10 cellular contexts compared by ENCODE assay signal in the genomic region with DNA sequence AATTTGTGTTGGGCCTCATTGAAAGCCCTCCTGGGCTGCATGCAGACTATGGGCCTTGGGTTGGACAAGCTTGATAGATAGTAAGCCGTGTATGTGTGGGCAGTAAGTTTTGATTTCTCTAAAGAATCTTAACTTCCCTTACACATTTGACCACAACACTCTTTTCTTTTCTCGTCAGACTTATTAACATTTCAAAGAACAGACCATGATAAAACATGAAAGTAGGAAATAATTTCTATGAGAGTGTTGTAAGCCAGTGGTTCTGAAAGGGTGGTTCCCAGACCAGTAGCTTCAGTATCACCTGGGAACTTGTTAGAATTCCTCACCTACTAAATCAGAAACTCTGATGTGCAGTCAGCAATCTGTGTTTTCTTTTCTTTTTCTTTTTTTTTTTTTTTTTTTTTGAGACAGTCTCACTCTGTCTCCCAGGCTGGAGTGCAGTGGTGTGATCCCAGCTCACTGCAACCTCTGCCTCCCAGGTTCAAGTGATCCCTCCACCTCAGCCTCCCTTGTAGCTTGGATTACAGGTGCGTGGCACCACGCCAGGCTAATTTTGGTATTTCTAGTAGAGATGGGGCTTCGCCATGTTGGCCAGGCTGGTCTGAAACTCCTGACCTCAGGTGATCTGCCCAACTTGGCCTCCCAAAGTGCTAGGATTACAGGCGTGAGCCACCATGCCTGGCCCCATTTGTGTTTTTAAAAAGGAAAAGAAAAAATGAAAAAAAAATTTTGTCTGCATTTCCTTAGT. TPM values are rescaled to one million over a fixed set of nuclear protein-coding genes. Genes with fewer than 3 reads are reported as not detected.
DNase-seq lines count a peak whose midpoint lies in the region; ATAC-seq and TF ChIP-seq lines count a peak whose summit lies in the region.
"Had no signal": no experiment of that assay in that cellular context is flagged by ENCODE, and none has a peak within 500 bp of the region (broad histone marks: within the 10 kb centered on the region; RNA-seq: fewer than 3 reads in every experiment).

No MANE protein-coding gene starts in this region.

- no peak overlapping the region for H3K4me3 Mint-ChIP-seq in GM23338

- no peaks in the 10 kb centered on the region for H3K4me1 Mint-ChIP-seq in GM23338

- no peaks in the 10 kb centered on the region for H3K79me2 ChIP-seq in GM23338 (replicated peaks; ENCODE audit: insufficient read depth)

- H3K4me2 ChIP-seq in GM23338, result no peak overlapping the region

- H3K27me3 ChIP-seq in GM23338 (ENCODE audit: insufficient read depth), result no peaks in the 10 kb centered on the region

- H2AFZ ChIP-seq in GM23338, result no peak overlapping the region

- no peaks in the 10 kb centered on the region; the same call in 1 of the 2 replicates for H3K9me2 ChIP-seq in GM23338 (ENCODE audit: insufficient read depth)

- peak; percentile 21 for DNase-seq in stimulated activated CD4-positive, alpha-beta T cell treated with anti-CD3 and anti-CD28 coated beads, Interleukin-1b, Interleukin-23, amount 100 ng/mL, for 48 hours
- DNase-seq in stimulated activated CD4-positive, alpha-beta T cell treated with anti-CD3 and anti-CD28 coated beads, Interleukin-4, amount 100 ng/mL, for 1 hour, result no peak
- no peak for DNase-seq in stimulated activated naive CD8-positive, alpha-beta T cell treated with anti-CD3 and anti-CD28 coated beads, Interleukin-15, Interleukin-2, amounts not matched to agents 100 U/mL and 50 U/mL, for 24 hours
- DNase-seq in GM23338 (ENCODE audit: low spot score) (no peak), NCI-H2196 treated with DMSO at 0.1 percent for 48 hours (lab: John Stamatoyannopoulos, UW; ENCODE audit: unreplicated experiment) (no peak), NCI-H748 (lab: John Stamatoyannopoulos, UW; ENCODE audit: unreplicated experiment) (no peak)
- DNase-seq: AML-193, amygdala had no signal

- peak; percentile 57 for ATAC-seq in GM21825 (IDR thresholded peaks at IDR 0.05; ENCODE audit: unreplicated experiment)
- ATAC-seq in HG03439 (IDR thresholded peaks at IDR 0.05; ENCODE audit: unreplicated experiment), result peak; percentile 73
- ATAC-seq in stimulated activated naive CD8-positive, alpha-beta T cell treated with anti-CD3 and anti-CD28 coated beads, Interleukin-15, Interleukin-2, amounts not matched to agents 100 U/mL and 50 U/mL, for 24 hours, result peak; percentile 63
- no peak for ATAC-seq in GM23338

- no peak overlapping the region for H3K4me3 ChIP-seq in GM23338

- TF ChIP-seq CTCF in GM23338 (conservative IDR thresholded peaks at IDR 0.05; ENCODE audit: low read depth in 2 of 2), result no peak

- H3K27ac ChIP-seq in GM23338 (ENCODE audit: low read depth), result no peak overlapping the region

- H3K27ac Mint-ChIP-seq in GM23338, result no peak overlapping the region

- no peaks in the 10 kb centered on the region for H3K36me3 ChIP-seq in GM23338 (ENCODE audit: insufficient read depth)

- no peaks in the 10 kb centered on the region for H3K27me3 Mint-ChIP-seq in GM23338 (ENCODE audit: insufficient read depth, low read depth, poor library complexity)

- peaks cover 12% of the 10 kb centered on the region for H3K36me3 Mint-ChIP-seq in GM23338 (ENCODE audit: low read depth)

- H4K20me1 ChIP-seq in GM23338 (replicated peaks; ENCODE audit: insufficient read depth), result no peaks in the 10 kb centered on the region

- H3F3A ChIP-seq in GM23338 (replicated peaks; ENCODE audit: low read depth), result no peaks in the 10 kb centered on the region

- peaks cover 18% of the 10 kb centered on the region for H3K9me3 Mint-ChIP-seq in GM23338

- H3K4me1 ChIP-seq in GM23338 (ENCODE audit: insufficient read depth), result no peaks in the 10 kb centered on the region

TF ChIP-seq in GM23338, 12 proteins besides CTCF, POLR2A, EP300 and RAD21:
- TF ChIP-seq POLR2AphosphoS5 (IDR thresholded peaks at IDR 0.05; ENCODE audit: low read depth), result no peak
- no peak for TF ChIP-seq ZNF114 (CRISPR knock-in tag; IDR thresholded peaks at IDR 0.05)
- no peak for TF ChIP-seq STAT1 (IDR thresholded peaks at IDR 0.05; ENCODE audit: unreplicated experiment)
- TF ChIP-seq, protein P1, sequence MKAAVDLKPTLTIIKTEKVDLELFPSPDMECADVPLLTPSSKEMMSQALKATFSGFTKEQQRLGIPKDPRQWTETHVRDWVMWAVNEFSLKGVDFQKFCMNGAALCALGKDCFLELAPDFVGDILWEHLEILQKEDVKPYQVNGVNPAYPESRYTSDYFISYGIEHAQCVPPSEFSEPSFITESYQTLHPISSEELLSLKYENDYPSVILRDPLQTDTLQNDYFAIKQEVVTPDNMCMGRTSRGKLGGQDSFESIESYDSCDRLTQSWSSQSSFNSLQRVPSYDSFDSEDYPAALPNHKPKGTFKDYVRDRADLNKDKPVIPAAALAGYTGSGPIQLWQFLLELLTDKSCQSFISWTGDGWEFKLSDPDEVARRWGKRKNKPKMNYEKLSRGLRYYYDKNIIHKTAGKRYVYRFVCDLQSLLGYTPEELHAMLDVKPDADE (IDR thresholded peaks at IDR 0.05), result no peak
- no peak for TF ChIP-seq NANOG (IDR thresholded peaks at IDR 0.05; ENCODE audit: borderline replicate concordance)

RNA-seq across cellular contexts. Expression of a gene that starts 20.0 kb away (rescaled TPM):
- 5.5 and 11.4 TPM in 2 replicates for total RNA-seq in GM23338 (2014; rRNA removed; shearing (Covaris generic))
- polyA plus RNA-seq in GM23338 (2016; fragmentation: Nextera tagmentation; extraction: Ambion mirVana), result 3.1 and 4.2 TPM in 2 replicates

RNA-seq across cellular contexts. Expression of a gene that starts 44.8 kb away (rescaled TPM):
- 15.2 and 19.0 TPM in 2 replicates for total RNA-seq in GM23338 (2014; rRNA removed; shearing (Covaris generic))
- 15.4 and 17.3 TPM in 2 replicates for polyA plus RNA-seq in GM23338 (2016; fragmentation: Nextera tagmentation; extraction: Ambion mirVana)
